ENCODE assay signal across 8 cellular contexts in the genomic region with DNA sequence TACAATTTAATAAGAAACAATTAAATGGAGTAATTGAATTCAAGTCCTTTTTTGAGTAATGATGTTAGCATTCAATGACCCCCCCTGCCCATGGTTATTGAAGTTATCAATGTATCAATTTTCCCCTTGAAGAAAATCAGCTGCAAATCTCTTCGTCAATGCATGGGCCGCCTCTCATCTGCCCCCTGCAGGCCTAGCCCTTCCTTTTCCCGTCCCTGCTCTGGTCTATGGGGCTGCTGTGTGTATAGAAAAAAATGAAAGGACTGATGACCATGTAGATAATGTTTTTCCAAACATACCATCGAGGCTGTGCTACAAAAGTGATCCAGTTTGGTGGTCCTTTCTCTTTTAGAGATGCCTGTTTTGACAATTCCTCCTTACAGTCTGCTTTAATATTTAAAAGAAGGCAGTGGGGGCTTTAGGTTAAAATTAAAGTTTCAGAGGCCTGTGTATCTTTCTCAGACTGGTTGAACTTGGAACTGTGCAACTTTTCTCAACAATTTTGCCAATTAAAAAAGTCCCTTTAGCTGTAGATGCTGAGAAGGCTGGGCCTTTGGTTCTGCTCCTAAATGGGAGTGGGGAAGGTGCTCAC.
DNase-seq lines count a peak whose midpoint lies in the region; ATAC-seq and TF ChIP-seq lines count a peak whose summit lies in the region.

No MANE protein-coding gene starts in this region.

- H3K4me1 Mint-ChIP-seq in WTC11: peaks cover 29% of the 10 kb centered on the region

- no peaks in the 10 kb centered on the region for H3K36me3 Mint-ChIP-seq in WTC11

- H3K4me3 Mint-ChIP-seq in WTC11: no peak overlapping the region

- TF ChIP-seq CTCF in WTC11 (IDR thresholded peaks at IDR 0.05): peak; percentile 47

- CTCF ChIA-PET in WTC11 (lab: Charles Lee): interaction anchor here (0.6 to 1.3 kb wide), 17 partner anchors 9 to 255 kb away, joined by 3 to 9 read pairs (median 3); no protein-coding TSS in a partner anchor

- no peak overlapping the region for H3K27ac Mint-ChIP-seq in WTC11

- ATAC-seq in GM18861 (IDR thresholded peaks at IDR 0.05; ENCODE audit: unreplicated experiment): peak; percentile 60
- peak; percentile 50 for ATAC-seq in WTC11

- DNase-seq in Ammon's horn (ENCODE audit: low spot score) (peak; percentile 71), HT-29 (ENCODE audit: low spot score) (peak; percentile 45), WTC11 (ENCODE audit: low spot score) (peak; percentile 62), iPS-NIHi7 (ENCODE audit: extremely low spot score) (peak; percentile 53), NCI-H2029 treated with DMSO at 0.1 percent for 48 hours (lab: John Stamatoyannopoulos, UW) (no peak), NCI-H446 treated with DMSO at 0.1 percent for 48 hours (lab: John Stamatoyannopoulos, UW) (no peak), cortex of kidney (lab: John Stamatoyannopoulos, UW) (no peak)

- H3K27me3 Mint-ChIP-seq in WTC11 (ENCODE audit: low read depth): peaks cover 47% of the 10 kb centered on the region

- POLR2A ChIA-PET in WTC11 (lab: Charles Lee): no interaction called here

- H3K9me3 Mint-ChIP-seq in WTC11: no peaks in the 10 kb centered on the region

TF ChIP-seq in WTC11, 78 proteins besides CTCF, POLR2A, EP300 and RAD21:
- TF ChIP-seq NFATC4 (CRISPR knock-in tag; IDR thresholded peaks at IDR 0.05) (no peak), ELF4 (CRISPR knock-in tag; IDR thresholded peaks at IDR 0.05; ENCODE audit: low read depth) (no peak)
- TF ChIP-seq, protein P1, sequence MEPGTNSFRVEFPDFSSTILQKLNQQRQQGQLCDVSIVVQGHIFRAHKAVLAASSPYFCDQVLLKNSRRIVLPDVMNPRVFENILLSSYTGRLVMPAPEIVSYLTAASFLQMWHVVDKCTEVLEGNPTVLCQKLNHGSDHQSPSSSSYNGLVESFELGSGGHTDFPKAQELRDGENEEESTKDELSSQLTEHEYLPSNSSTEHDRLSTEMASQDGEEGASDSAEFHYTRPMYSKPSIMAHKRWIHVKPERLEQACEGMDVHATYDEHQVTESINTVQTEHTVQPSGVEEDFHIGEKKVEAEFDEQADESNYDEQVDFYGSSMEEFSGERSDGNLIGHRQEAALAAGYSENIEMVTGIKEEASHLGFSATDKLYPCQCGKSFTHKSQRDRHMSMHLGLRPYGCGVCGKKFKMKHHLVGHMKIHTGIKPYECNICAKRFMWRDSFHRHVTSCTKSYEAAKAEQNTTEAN (CRISPR knock-in tag; IDR thresholded peaks at IDR 0.05): no peak
TF ChIP-seq in WTC11: peak in this region for 0.

Comparison
In these comparisons a context has a peak if more than half of its experiments do, and no peak if none do; other contexts are left out.
1. DNase-seq: peak in Ammon's horn (single experiment), HT-29 (single experiment), WTC11 (single experiment) and iPS-NIHi7 (single experiment); none in NCI-H2029 treated with DMSO at 0.1 percent for 48 hours (single experiment), NCI-H446 treated with DMSO at 0.1 percent for 48 hours (single experiment) and cortex of kidney (single experiment).